ENCODE assay signal across 22 cellular contexts in the genomic region with DNA sequence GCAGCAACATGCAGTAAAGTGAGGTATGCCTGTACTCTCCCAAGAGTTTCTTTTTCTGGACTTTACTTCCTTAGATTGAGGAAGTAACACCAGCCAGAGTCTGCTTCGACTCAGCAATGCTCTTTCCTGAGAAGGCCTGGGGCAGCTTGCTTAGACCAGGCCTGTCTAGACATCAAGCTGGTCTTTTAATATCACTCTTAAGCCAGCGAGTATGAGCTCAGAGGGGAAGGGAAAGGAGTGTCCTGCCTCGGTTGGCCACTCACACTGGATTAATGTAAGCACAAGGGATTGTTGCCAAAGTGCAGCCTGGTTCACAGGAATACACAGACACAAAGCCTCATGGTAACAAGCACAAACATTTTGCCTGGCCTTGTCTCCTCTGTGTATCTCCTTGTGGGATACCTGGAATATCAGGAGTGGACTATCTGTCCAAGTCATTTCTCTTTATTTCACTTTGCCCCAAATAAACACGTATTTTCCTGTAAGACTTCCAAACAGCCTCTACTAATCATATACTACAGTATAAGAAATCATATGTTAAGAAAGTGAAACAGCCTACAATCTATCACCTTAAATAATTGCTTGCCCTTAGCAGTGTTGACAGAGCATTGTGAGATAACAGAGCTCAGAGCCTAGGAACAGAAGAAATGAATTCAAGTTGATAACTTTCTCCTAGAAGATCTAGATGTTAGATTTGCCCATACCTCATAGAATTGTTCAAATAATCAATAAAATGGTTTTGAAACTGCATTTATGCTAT.
DNase-seq lines count a peak whose midpoint lies in the region; ATAC-seq and TF ChIP-seq lines count a peak whose summit lies in the region.
"Had no signal": no experiment of that assay in that cellular context is flagged by ENCODE, and none has a peak within 500 bp of the region (broad histone marks: within the 10 kb centered on the region; RNA-seq: fewer than 3 reads in every experiment).

No MANE protein-coding gene starts in this region.

- no peak for ATAC-seq in upper lobe of left lung (ENCODE audit: low FRiP score in 2 of 2)
- ATAC-seq: GM23338 had no signal

- peak overlapping the region in 6 of 11 experiments; percentile 4 to 58 (median 44); a peak in 10 of 22 replicates for H3K4me2 ChIP-seq in BLaER1 treated with 17β-estradiol and CSF1 and Interleukin-3, amounts not matched to agents 10 nM and 100 nM
- H3K4me2 ChIP-seq: GM23338 had no signal

- H3K9me3 Mint-ChIP-seq in mesothelial cell of epicardium (peaks cover 29% of the 10 kb centered on the region), nephron progenitor cell (peaks cover 41% of the 10 kb centered on the region)

- H3K27me3 ChIP-seq in BLaER1 treated with 17β-estradiol and CSF1 and Interleukin-3, amounts not matched to agents 10 nM and 100 nM: no peaks in the 10 kb centered on the region
- no peaks in the 10 kb centered on the region for H3K27me3 ChIP-seq in upper lobe of left lung
- H3K27me3 ChIP-seq: tibial nerve had no signal

- H3K36me3 Mint-ChIP-seq in mesothelial cell of epicardium (peaks cover 7% of the 10 kb centered on the region), nephron progenitor cell (ENCODE audit: low read depth) (peaks cover 20% of the 10 kb centered on the region)
- H3K36me3 Mint-ChIP-seq: activated CD4-positive, alpha-beta memory T cell treated with anti-CD3 and anti-CD28 coated beads for 36 hours had no signal

- H3K9ac ChIP-seq in BLaER1 treated with 17β-estradiol and CSF1 and Interleukin-3, amounts not matched to agents 10 nM and 100 nM: peak overlapping the region in 2 of 11 experiments; percentile 10 to 18; a peak in 3 of 22 replicates

- no peak overlapping the region for H3K4me3 Mint-ChIP-seq in mesothelial cell of epicardium
- H3K4me3 Mint-ChIP-seq in nephron progenitor cell: no peak overlapping the region
- H3K4me3 Mint-ChIP-seq: activated CD4-positive, alpha-beta memory T cell treated with anti-CD3 and anti-CD28 coated beads for 36 hours; GM23338; neural crest cell had no signal

- no peak overlapping the region for H3K4me3 ChIP-seq in BLaER1 treated with 17β-estradiol and CSF1 and Interleukin-3, amounts not matched to agents 10 nM and 100 nM
- H3K4me3 ChIP-seq in cardiac fibroblast (replicated peaks in 1 of 2; ENCODE audit: low read depth in 2 of 2, low read length in 2 of 2): no peak overlapping the region
- H3K4me3 ChIP-seq in upper lobe of left lung: no peak overlapping the region
- H3K4me3 ChIP-seq: GM23338, left ventricle myocardium inferior, tibial nerve had no signal

- no peaks in the 10 kb centered on the region for H4K20me1 ChIP-seq in BLaER1 treated with 17β-estradiol and CSF1 and Interleukin-3, amounts not matched to agents 10 nM and 100 nM

- 33 to 52% methylated on average over 4 of the region's 4 CpGs for WGBS in upper lobe of left lung, 2 donors

- H3K27ac Mint-ChIP-seq in mesothelial cell of epicardium (peak overlapping the region; percentile 22), nephron progenitor cell (no peak overlapping the region)
- H3K27ac Mint-ChIP-seq: activated CD4-positive, alpha-beta memory T cell treated with anti-CD3 and anti-CD28 coated beads for 36 hours; activated T-helper 2 cell treated with anti-CD3 and anti-CD28 coated beads, Interferon-gamma antibody, Interleukin-2, Interleukin-4, amounts not matched to agents 10 μg/mL and 5 μg/mL and 100 μg/mL, durations not matched to agents 14 hours and 24 hours and 36 hours; GM23338 had no signal

- DNase-seq in Kasumi-1 (lab: John Stamatoyannopoulos, UW): peak; percentile 55 to 68
- DNase-seq in cardiac fibroblast (ENCODE audit: low read depth in 2 of 2): peak; percentile 7 to 13
- no peak for DNase-seq in mesothelial cell of epicardium (ENCODE audit: low spot score in 2 of 2, unreplicated experiment in 2 of 2)
- no peak for DNase-seq in GM19240 (ENCODE audit: insufficient read length, low spot score)
- DNase-seq in nephron progenitor cell: no peak
- DNase-seq in upper lobe of left lung: no peak
- no peak for DNase-seq in stimulated activated CD4-positive, alpha-beta T cell treated with anti-CD3 and anti-CD28 coated beads, Interleukin-4, amount 100 ng/mL, for 1 hour
- DNase-seq: activated CD4-positive, alpha-beta memory T cell treated with anti-CD3 and anti-CD28 coated beads for 36 hours; amygdala; DMS 273 treated with DMSO at 0.1 percent for 48 hours; hippocampal formation; left ventricle myocardium inferior; NCI-H1092 treated with DMSO at 0.1 percent for 48 hours; NCI-H2171; retina; SHP77 treated with DMSO at 0.1 percent for 48 hours; stimulated activated CD8-positive, alpha-beta memory T cell treated with anti-CD3 and anti-CD28 coated beads, Interleukin-4, amount 100 ng/mL, for 48 hours had no signal

- no peak for TF ChIP-seq CTCF in cardiac fibroblast (IDR thresholded peaks at IDR 0.05; ENCODE audit: low read depth, low read length)
- TF ChIP-seq CTCF in mesothelial cell of epicardium (IDR thresholded peaks at IDR 0.05; ENCODE audit: unreplicated experiment): no peak
- TF ChIP-seq CTCF in nephron progenitor cell (IDR thresholded peaks at IDR 0.05): no peak
- no peak for TF ChIP-seq CTCF in upper lobe of left lung (IDR thresholded peaks at IDR 0.05)

- H3K9me3 ChIP-seq in BLaER1 treated with 17β-estradiol and CSF1 and Interleukin-3, amounts not matched to agents 10 nM and 100 nM (replicated peaks in 1 of 11): peaks cover 11 to 22% (median 13%) of the 10 kb centered on the region in 11 experiments
- peaks cover 0 to 6% (median 5%) of the 10 kb centered on the region in 4 donors for H3K9me3 ChIP-seq in upper lobe of left lung

- H3K36me3 ChIP-seq in BLaER1 treated with 17β-estradiol and CSF1 and Interleukin-3, amounts not matched to agents 10 nM and 100 nM: no peaks in the 10 kb centered on the region
- no peaks in the 10 kb centered on the region for H3K36me3 ChIP-seq in upper lobe of left lung
- H3K36me3 ChIP-seq: left ventricle myocardium inferior, tibial nerve had no signal

- no peak for TF ChIP-seq EP300 in upper lobe of left lung (IDR thresholded peaks at IDR 0.05)

- peaks cover 9% of the 10 kb centered on the region for H3K4me1 Mint-ChIP-seq in mesothelial cell of epicardium
- peaks cover 9% of the 10 kb centered on the region for H3K4me1 Mint-ChIP-seq in nephron progenitor cell
- H3K4me1 Mint-ChIP-seq: GM23338, neural crest cell had no signal

- no peak for TF ChIP-seq POLR2A in upper lobe of left lung (IDR thresholded peaks at IDR 0.05)

- peaks cover 0 to 10% (median 6%) of the 10 kb centered on the region in 10 experiments; a peak in 11 of 20 replicates for H3K4me1 ChIP-seq in BLaER1 treated with 17β-estradiol and CSF1 and Interleukin-3, amounts not matched to agents 10 nM and 100 nM
- no peaks in the 10 kb centered on the region for H3K4me1 ChIP-seq in upper lobe of left lung
- H3K4me1 ChIP-seq: left ventricle myocardium inferior, tibial nerve had no signal

- H3K27me3 Mint-ChIP-seq in mesothelial cell of epicardium (ENCODE audit: low read depth) (no peaks in the 10 kb centered on the region), nephron progenitor cell (ENCODE audit: low read depth, poor library complexity) (peaks cover 4% of the 10 kb centered on the region)

- H3K27ac ChIP-seq in BLaER1 treated with 17β-estradiol and CSF1 and Interleukin-3, amounts not matched to agents 10 nM and 100 nM: peak overlapping the region in 4 of 11 experiments; percentile 3 to 54 (median 35); a peak in 7 of 22 replicates
- H3K27ac ChIP-seq in upper lobe of left lung: no peak overlapping the region
- H3K27ac ChIP-seq: left ventricle myocardium inferior, tibial nerve had no signal

Comparison
In these comparisons a context has a peak if more than half of its experiments do, and no peak if none do; other contexts are left out.
1. DNase-seq: peak in Kasumi-1 (2 of 2) and cardiac fibroblast (2 of 2); none in mesothelial cell of epicardium (0 of 2), GM19240 (single experiment), nephron progenitor cell (single experiment), upper lobe of left lung (0 of 2) and stimulated activated CD4-positive, alpha-beta T cell treated with anti-CD3 and anti-CD28 coated beads, Interleukin-4, amount 100 ng/mL, for 1 hour (single experiment).